Comparison of ENCODE assay signal across 22 cellular contexts in the genomic region with DNA sequence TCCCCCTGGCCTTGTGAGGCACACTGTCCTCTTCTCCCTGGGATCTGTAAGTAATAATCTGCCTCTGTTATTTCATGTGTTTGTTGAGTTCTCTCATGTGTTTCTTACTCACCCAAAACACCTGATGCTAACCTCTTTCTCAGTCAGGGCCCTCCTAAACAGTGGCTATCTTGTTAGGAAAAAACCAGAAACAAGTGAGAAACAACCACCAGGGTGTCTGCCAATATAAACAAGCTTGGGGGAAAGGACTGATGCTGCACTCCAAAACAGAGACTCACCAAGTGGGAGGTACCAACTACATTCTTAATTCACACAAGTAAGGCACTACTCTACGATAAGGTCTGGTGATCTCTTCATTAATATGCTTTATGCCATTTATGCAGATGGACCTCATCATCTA.
DNase-seq lines count a peak whose midpoint lies in the region; ATAC-seq and TF ChIP-seq lines count a peak whose summit lies in the region.
"Had no signal": no experiment of that assay in that cellular context is flagged by ENCODE, and none has a peak within 500 bp of the region (broad histone marks: within the 10 kb centered on the region; RNA-seq: fewer than 3 reads in every experiment).

No MANE protein-coding gene starts in this region.

- peak overlapping the region; percentile 67; the same call in 1 of the 2 replicates for H3K18ac ChIP-seq in IMR-90 (ENCODE audit: low read depth, low read length)

- no peak overlapping the region for H3K14ac ChIP-seq in IMR-90 (replicated peaks; ENCODE audit: low read depth, low read length)

- ATAC-seq in IMR-90 (ENCODE audit: low read depth) (0 out of 2 replicates have a peak, but pooled peaks have one; percentile 14), Right ventricle myocardium superior (ENCODE audit: poor library complexity) (no peak)
- ATAC-seq: A549, gastroesophageal sphincter, upper lobe of right lung had no signal

- H2BK5ac ChIP-seq in IMR-90 (ENCODE audit: low read depth, low read length, poor library complexity, severe bottlenecking) = no peak overlapping the region

- in situ Hi-C loops in IMR-90 (cut with MboI; ENCODE audit: low sequenced_read_pairs) = no loop called here

- H2AK5ac ChIP-seq in IMR-90 (ENCODE audit: low read depth, low read length) = no peak overlapping the region

- POLR2A ChIA-PET in AG04450 (lab: Yijun Ruan, JAX) (no interaction called here), IMR-90 (lab: Charles Lee; ENCODE audit: unreplicated experiment) (no interaction called here)

- dilution Hi-C loops in IMR-90 (cut with HindIII; ENCODE audit: low sequenced_read_pairs, unreplicated experiment) = no loop called here

- H3K9me3 ChIP-seq in AG04450 (ENCODE audit: control insufficient read depth, insufficient read depth, low read length) (no peaks in the 10 kb centered on the region), IMR-90 (ENCODE audit: control insufficient read depth, insufficient read depth, low read length) (no peaks in the 10 kb centered on the region)
- H3K9me3 ChIP-seq: A549, gastroesophageal sphincter, prostate gland, upper lobe of right lung had no signal

- TF ChIP-seq CTCF in AG04450 (IDR thresholded peaks at IDR 0.05; ENCODE audit: low read depth, low read length) (peak; percentile 6; the same call in 1 of the 2 replicates), IMR-90 (conservative IDR thresholded peaks at IDR 0.05; ENCODE audit: low read depth, low read length) (no peak), cardiac fibroblast (IDR thresholded peaks at IDR 0.05; ENCODE audit: low read depth, low read length) (no peak)

- H4K91ac ChIP-seq in IMR-90 (ENCODE audit: insufficient read depth, low read depth, low read length) = no peak overlapping the region

- no TSS peak for BruUV-seq in IMR-90 (replicated peaks; lab: Mats Ljungman, UMichigan)

- no peak for TF ChIP-seq POLR2A in IMR-90 (IDR thresholded peaks at IDR 0.05; ENCODE audit: low read depth, low read length)

- H3K79me1 ChIP-seq in IMR-90 (ENCODE audit: low read depth in 1 of 2, low read length in 2 of 2) = no peaks in the 10 kb centered on the region

- H3K4me3 ChIP-seq in AG04450 (ENCODE audit: low read depth, low read length) (no peak overlapping the region), IMR-90 (ENCODE audit: insufficient read depth, low read depth, low read length) (no peak overlapping the region), cardiac fibroblast (replicated peaks in 1 of 2; ENCODE audit: low read depth in 2 of 2, low read length in 2 of 2) (no peak overlapping the region)
- H3K4me3 ChIP-seq: A549, gastroesophageal sphincter, prostate gland, spleen, upper lobe of right lung had no signal

- H3K27ac ChIP-seq in AG04450 (ENCODE audit: low read depth, low read length) (no peak overlapping the region), IMR-90 (ENCODE audit: insufficient read depth, low read length) (no peak overlapping the region)
- H3K27ac ChIP-seq: A549, gastroesophageal sphincter, prostate gland, spleen, upper lobe of right lung, VCaP had no signal

- H4K20me1 ChIP-seq in IMR-90 (ENCODE audit: insufficient read depth, low read length) = no peaks in the 10 kb centered on the region

- TF ChIP-seq RAD21 in IMR-90 (IDR thresholded peaks at IDR 0.05; ENCODE audit: low read length) = no peak

- no peak overlapping the region for H4K8ac ChIP-seq in IMR-90 (ENCODE audit: low read depth in 2 of 2, low read length in 2 of 2)

- CTCF ChIA-PET in AG04450 (lab: Charles Lee) (no interaction called here), IMR-90 (lab: Yijun Ruan, JAX) (no interaction called here)

- no peak overlapping the region for H3K4me2 ChIP-seq in IMR-90 (ENCODE audit: low read depth, low read length)
- H3K4me2 ChIP-seq: A549 had no signal

- WGBS in IMR-90 (ENCODE audit: extremely low coverage in 2 of 2, insufficient read length in 1 of 2), 2 experiments = no CpG with 5 or more reads among the region's 1 CpG

- no peak overlapping the region for H2AK9ac ChIP-seq in IMR-90 (replicated peaks; ENCODE audit: low read depth, low read length, poor library complexity)

- H2AFZ ChIP-seq in IMR-90 (replicated peaks; ENCODE audit: low read length, poor library complexity) = peak overlapping the region; percentile 55

- no peaks in the 10 kb centered on the region for H3K36me3 ChIP-seq in IMR-90 (ENCODE audit: control insufficient read depth, insufficient read depth, low read length)
- H3K36me3 ChIP-seq: gastroesophageal sphincter, prostate gland, spleen, upper lobe of right lung had no signal

- H2BK15ac ChIP-seq in IMR-90 (ENCODE audit: low read depth, low read length) = no peak overlapping the region

- H2BK20ac ChIP-seq in IMR-90 (ENCODE audit: low read depth, low read length) = no peak overlapping the region; the same call in 1 of the 2 replicates

- no peak overlapping the region for H3K9ac ChIP-seq in IMR-90 (ENCODE audit: low read depth, low read length)

- H3K4me1 ChIP-seq in IMR-90 (ENCODE audit: control insufficient read depth, insufficient read depth, low read length) = peaks cover 7% of the 10 kb centered on the region
- H3K4me1 ChIP-seq: A549, gastroesophageal sphincter, prostate gland, spleen, upper lobe of right lung had no signal

- no peak overlapping the region for H3K4ac ChIP-seq in IMR-90 (ENCODE audit: low read depth, low read length)

- DNase-seq in AG04450 (ENCODE audit: low read depth, low spot score) (peak; percentile 6), IMR-90 (peak; percentile 67), cardiac fibroblast (ENCODE audit: low read depth in 2 of 2) (peak; percentile 34 to 65), kidney glomerular epithelial cell (lab: John Stamatoyannopoulos, UW) (peak; percentile 20), Right ventricle myocardium superior (no peak), islet precursor cell (no peak), NCI-H146 treated with DMSO at 0.1 percent for 48 hours (lab: John Stamatoyannopoulos, UW; ENCODE audit: unreplicated experiment) (no peak), NCI-H82 (lab: John Stamatoyannopoulos, UW) (no peak)
- DNase-seq: activated CD4-positive, alpha-beta T cell treated with anti-CD3 and anti-CD28 coated beads, Interleukin-2, amount 50 U/mL, for 48 hours; activated T-cell treated with anti-CD3 and anti-CD28 coated beads for 4 hours; CD4-positive, alpha-beta T cell; DMS79; Karpas-422; NCI-H1417; SHP77 treated with DMSO at 0.1 percent for 48 hours; spleen; stimulated activated CD4-positive, alpha-beta T cell treated with anti-CD3 and anti-CD28 coated beads, Interleukin-4, amount 100 ng/mL, for 4 hours; upper lobe of right lung had no signal

- H3K56ac ChIP-seq in IMR-90 (ENCODE audit: extremely low read depth, insufficient read depth, low read length) = no peak overlapping the region

- no peaks in the 10 kb centered on the region for H3K27me3 ChIP-seq in AG04450 (ENCODE audit: control insufficient read depth, insufficient read depth, low read length)
- no peaks in the 10 kb centered on the region for H3K27me3 ChIP-seq in IMR-90 (ENCODE audit: control insufficient read depth, insufficient read depth, low read length)
- H3K27me3 ChIP-seq: gastroesophageal sphincter, spleen, upper lobe of right lung had no signal

- no peak overlapping the region for H3K23ac ChIP-seq in IMR-90 (ENCODE audit: low read depth, low read length)

- no peak overlapping the region; the same call in 1 of the 2 replicates for H2BK120ac ChIP-seq in IMR-90 (ENCODE audit: low read depth, low read length)

- intact Hi-C loops in IMR-90 (cut with micrococcal nuclease) = no loop called here
- intact Hi-C loops in Right ventricle myocardium superior (cut with DNase I) = no loop called here

- no peaks in the 10 kb centered on the region; the same call in 1 of the 2 replicates for H3K9me1 ChIP-seq in IMR-90 (ENCODE audit: insufficient read depth, low read length)

- H4K5ac ChIP-seq in IMR-90 (ENCODE audit: low read depth, low read length) = no peak overlapping the region

TF ChIP-seq in IMR-90, 13 proteins besides CTCF, POLR2A, EP300 and RAD21:
- no peak for TF ChIP-seq MAZ (IDR thresholded peaks at IDR 0.05; ENCODE audit: borderline replicate concordance, low read depth, low read length)
- TF ChIP-seq NFE2L2 (IDR thresholded peaks at IDR 0.05; ENCODE audit: low read depth, low read length) = no peak
- TF ChIP-seq CEBPB (IDR thresholded peaks at IDR 0.05; ENCODE audit: low read depth, low read length) = no peak
- TF ChIP-seq MXI1 (IDR thresholded peaks at IDR 0.05; ENCODE audit: borderline replicate concordance, low read depth, low read length) = no peak
- no peak for TF ChIP-seq MAFK (IDR thresholded peaks at IDR 0.05; ENCODE audit: low read depth, low read length)
- TF ChIP-seq CHD1 (IDR thresholded peaks at IDR 0.05; ENCODE audit: low read depth, low read length) = no peak
TF ChIP-seq in IMR-90: peak in this region for 0.

Comparison
In these comparisons a context has a peak if more than half of its experiments do, and no peak if none do; other contexts are left out.
1. DNase-seq: peak in AG04450 (single experiment), IMR-90 (single experiment), cardiac fibroblast (2 of 2) and kidney glomerular epithelial cell (single experiment); none in Right ventricle myocardium superior (single experiment), islet precursor cell (single experiment), NCI-H146 treated with DMSO at 0.1 percent for 48 hours (single experiment) and NCI-H82 (single experiment).